11 cellular contexts compared by ENCODE assay signal in the genomic region with DNA sequence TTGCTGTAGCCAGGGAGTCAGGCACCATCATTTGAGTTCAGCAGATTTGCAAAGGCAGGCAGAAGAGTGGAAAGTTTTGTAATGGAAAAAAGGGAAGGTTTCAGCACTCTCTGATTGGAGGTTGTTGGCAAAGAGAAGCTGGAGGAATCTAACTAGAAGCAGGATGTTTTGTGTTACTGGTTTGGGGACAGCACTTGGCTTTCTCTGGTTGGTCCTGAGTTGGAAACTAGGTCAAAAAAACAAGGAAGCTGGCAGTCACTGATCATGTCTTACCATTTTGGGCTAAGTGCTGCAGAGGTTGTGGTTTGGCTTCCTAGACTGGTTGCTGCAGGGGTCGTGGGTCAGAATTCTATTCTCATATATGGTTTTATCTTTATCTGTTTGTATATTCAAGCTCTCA.
DNase-seq lines count a peak whose midpoint lies in the region; TF ChIP-seq lines count a peak whose summit lies in the region.
"Had no signal": no experiment of that assay in that cellular context is flagged by ENCODE, and none has a peak within 500 bp of the region (broad histone marks: within the 10 kb centered on the region; RNA-seq: fewer than 3 reads in every experiment).

No MANE protein-coding gene starts in this region.

- no peak overlapping the region for H4K8ac ChIP-seq in mesendoderm (ENCODE audit: low read depth, low read length)

- H3K4me3 ChIP-seq in BLaER1 (no peak overlapping the region), fibroblast of villous mesenchyme (ENCODE audit: low read depth, low read length) (no peak overlapping the region), prostate gland (no peak overlapping the region), WERI-Rb-1 (ENCODE audit: low read depth, low read length) (no peak overlapping the region), mesendoderm (ENCODE audit: low read length) (no peak overlapping the region)

- H4K20me1 ChIP-seq in BLaER1: no peaks in the 10 kb centered on the region

- no peaks in the 10 kb centered on the region for H3K79me2 ChIP-seq in mesendoderm (ENCODE audit: control insufficient read depth, insufficient read depth, low read length)

- TF ChIP-seq CTCF in fibroblast of villous mesenchyme (IDR thresholded peaks at IDR 0.05; ENCODE audit: insufficient read depth, low read depth, low read length) (no peak), prostate gland (IDR thresholded peaks at IDR 0.05) (no peak), WERI-Rb-1 (IDR thresholded peaks at IDR 0.05; ENCODE audit: low read depth, low read length) (no peak)

- H3K9me3 ChIP-seq in BLaER1 (no peaks in the 10 kb centered on the region), prostate gland (no peaks in the 10 kb centered on the region), WERI-Rb-1 (ENCODE audit: severe bottlenecking) (no peaks in the 10 kb centered on the region)

- H4K5ac ChIP-seq in mesendoderm (ENCODE audit: low read length): no peak overlapping the region

- intact Hi-C loops in prostate gland (cut with DNase I): no loop called here

- H3K27ac ChIP-seq in BLaER1: no peak overlapping the region
- peak overlapping the region; percentile 91 for H3K27ac ChIP-seq in angular gyrus (ENCODE audit: low read depth, low read length)
- H3K27ac ChIP-seq in prostate gland: peak overlapping the region; percentile 48 to 53
- no peak overlapping the region for H3K27ac ChIP-seq in WERI-Rb-1
- no peak overlapping the region for H3K27ac ChIP-seq in mesendoderm (ENCODE audit: low read depth, low read length)

- H3K27me3 ChIP-seq in BLaER1 (no peaks in the 10 kb centered on the region; the same call in 1 of the 2 replicates), prostate gland (replicated peaks; ENCODE audit: insufficient read depth) (no peaks in the 10 kb centered on the region), WERI-Rb-1 (ENCODE audit: insufficient read depth, low read depth, severe bottlenecking) (peaks cover 88% of the 10 kb centered on the region), mesendoderm (ENCODE audit: insufficient read depth, low read length, poor library complexity) (no peaks in the 10 kb centered on the region)

- no peak overlapping the region for H3K23ac ChIP-seq in mesendoderm (ENCODE audit: low read length)

- 0% methylated on average over 1 of the region's 1 CpG for WGBS in prostate gland
- no CpG with 5 or more reads among the region's 1 CpG for WGBS in mesendoderm (ENCODE audit: extremely low coverage, insufficient coverage, low lambda C conversion rate)

- no peak overlapping the region for H3K4ac ChIP-seq in mesendoderm (ENCODE audit: low read depth, low read length)

- no peaks in the 10 kb centered on the region for H3K79me1 ChIP-seq in mesendoderm (ENCODE audit: low read length)

- DNase-seq in fibroblast of villous mesenchyme (ENCODE audit: low read depth): peak; percentile 28
- DNase-seq in prostate gland (ENCODE audit: low spot score): peak; percentile 35
- DNase-seq in SK-N-DZ (ENCODE audit: low spot score): no peak
- DNase-seq in WERI-Rb-1: no peak
- no peak for DNase-seq in mesendoderm
- DNase-seq in NCI-H187 (lab: John Stamatoyannopoulos, UW): no peak
- DNase-seq: activated B cell treated with CpG ODN at 0.5 μM for 24 hours, immature natural killer cell, natural killer cell had no signal

- TF ChIP-seq POLR2A in prostate gland (IDR thresholded peaks at IDR 0.05): no peak

- H3K4me1 ChIP-seq in BLaER1: peaks cover 30% of the 10 kb centered on the region
- peaks cover 6% of the 10 kb centered on the region for H3K4me1 ChIP-seq in prostate gland (replicated peaks)
- no peaks in the 10 kb centered on the region for H3K4me1 ChIP-seq in mesendoderm (ENCODE audit: control insufficient read depth, low read depth, low read length)

- H2BK15ac ChIP-seq in mesendoderm (replicated peaks; ENCODE audit: low read depth): no peak overlapping the region

- H3K4me2 ChIP-seq in BLaER1 (peak overlapping the region; percentile 51), mesendoderm (ENCODE audit: low read length) (no peak overlapping the region)

- no peak overlapping the region for H3K56ac ChIP-seq in mesendoderm (ENCODE audit: low read length)

- no peak overlapping the region for H2BK120ac ChIP-seq in mesendoderm (ENCODE audit: low read depth, low read length)

- H3K36me3 ChIP-seq in BLaER1 (no peaks in the 10 kb centered on the region), prostate gland (no peaks in the 10 kb centered on the region), WERI-Rb-1 (no peaks in the 10 kb centered on the region), mesendoderm (ENCODE audit: control insufficient read depth, insufficient read depth, low read length) (no peaks in the 10 kb centered on the region)

- no peak overlapping the region for H2BK5ac ChIP-seq in mesendoderm (ENCODE audit: low read length)

- no peak overlapping the region for H3K18ac ChIP-seq in mesendoderm (ENCODE audit: low read length)

- no peak overlapping the region for H3K9ac ChIP-seq in BLaER1
- no peak overlapping the region for H3K9ac ChIP-seq in mesendoderm (ENCODE audit: low read length)

- H2AK5ac ChIP-seq in mesendoderm (ENCODE audit: low read length): no peak overlapping the region

Comparison
In these comparisons a context has a peak if more than half of its experiments do, and no peak if none do; other contexts are left out.
1. H3K27ac ChIP-seq: peak in angular gyrus (single experiment) and prostate gland (2 of 2); none in BLaER1 (single experiment), WERI-Rb-1 (single experiment) and mesendoderm (single experiment).
2. DNase-seq: peak in fibroblast of villous mesenchyme (single experiment) and prostate gland (single experiment); none in SK-N-DZ (single experiment), WERI-Rb-1 (single experiment), mesendoderm (single experiment) and NCI-H187 (0 of 2).